ENCODE assay signal across 21 cellular contexts in genomic region chr1:197958861-197959260, GRCh38. TPM values are rescaled to one million over a fixed set of nuclear protein-coding genes. Genes with fewer than 3 reads are reported as not detected.
"Had no signal": no experiment of that assay in that cellular context is flagged by ENCODE, and none has a peak within 500 bp of the region (broad histone marks: within the 10 kb centered on the region; RNA-seq: fewer than 3 reads in every experiment).

No MANE protein-coding gene starts in this region.

- ATAC-seq: body of pancreas; heart right ventricle; natural killer cell treated with Interleukin-12 subunit alpha and Interleukin-12 subunit beta and Interleukin-15 and Interleukin-18, amount 100 ng/mL, for 72 hours; stimulated activated naive B cell treated with anti-CD40 and anti-IgM and Interleukin-4, amounts not matched to agents 10 μg/mL and 1 μg/mL and 100 μg/mL, for 72 hours; T-helper 17 cell had no signal

- H3K27ac ChIP-seq: cardiac muscle cell, epithelial cell of prostate, heart right ventricle, parathyroid adenoma, sigmoid colon, thyroid gland had no signal

- H3K9ac ChIP-seq: parathyroid adenoma had no signal

- H2AFZ ChIP-seq: parathyroid adenoma had no signal

- DNase-seq: activated CD4-positive, alpha-beta memory T cell treated with anti-CD3 and anti-CD28 coated beads, Interleukin-2, amount 10 ng/mL, durations not matched to agents 7 days and 5 days; activated CD4-positive, alpha-beta T cell treated with anti-CD3 and anti-CD28 coated beads, Interleukin-2, amount 10 ng/mL, durations not matched to agents 24 days and 14 days; activated effector memory CD4-positive, alpha-beta T cell treated with anti-CD3 and anti-CD28 coated beads, Interleukin-2, amount 50 U/mL, for 16 hours; activated naive CD4-positive, alpha-beta T cell treated with anti-CD3 and anti-CD28 coated beads, Interleukin-2, amount 10 ng/mL, durations not matched to agents 7 days and 5 days; anterior cingulate cortex; heart right ventricle; sigmoid colon; stimulated activated CD4-positive, alpha-beta T cell treated with anti-CD3 and anti-CD28 coated beads, Interleukin-15, amount 100 ng/mL, for 24 hours; stimulated activated naive B cell treated with anti-CD40 and anti-IgM and Interleukin-4, amounts not matched to agents 10 μg/mL and 1 μg/mL and 100 μg/mL, for 72 hours; SW 1271; T-helper 17 cell had no signal

- H3K9me3 ChIP-seq: body of pancreas, heart right ventricle, sigmoid colon, thyroid gland had no signal

- H3K4me3 ChIP-seq: body of pancreas, cardiac muscle cell, heart right ventricle, sigmoid colon, smooth muscle cell, thyroid gland had no signal

- H3K27me3 ChIP-seq: body of pancreas, cardiac muscle cell, heart right ventricle, sigmoid colon, thyroid gland had no signal

- FAIRE-seq: keratinocyte had no signal

- H3K4me1 ChIP-seq: heart right ventricle, parathyroid adenoma had no signal

- H3K4me2 ChIP-seq: smooth muscle cell had no signal

- H3K36me3 ChIP-seq: cardiac muscle cell, heart right ventricle, sigmoid colon, thyroid gland had no signal

RNA-seq across cellular contexts. Expression of gene LHX9, which starts 41.7 kb away (rescaled TPM):
- total RNA-seq: activated CD4-positive, alpha-beta memory T cell treated with anti-CD3 and anti-CD28 coated beads, Interleukin-2, amount 10 ng/mL, durations not matched to agents 7 days and 5 days; body of pancreas; cardiac muscle cell; fibroblast of villous mesenchyme; sigmoid colon; smooth muscle cell; T-helper 17 cell; thyroid gland; ureter had no signal
- polyA plus RNA-seq: cardiac muscle cell, keratinocyte, smooth muscle cell had no signal

RNA-seq across cellular contexts. Expression of gene C1orf53, which starts 56.4 kb away (rescaled TPM):
- total RNA-seq: T-helper 17 cell had no signal
